Comparison of ENCODE assay signal across 9 cellular contexts in the genomic region with DNA sequence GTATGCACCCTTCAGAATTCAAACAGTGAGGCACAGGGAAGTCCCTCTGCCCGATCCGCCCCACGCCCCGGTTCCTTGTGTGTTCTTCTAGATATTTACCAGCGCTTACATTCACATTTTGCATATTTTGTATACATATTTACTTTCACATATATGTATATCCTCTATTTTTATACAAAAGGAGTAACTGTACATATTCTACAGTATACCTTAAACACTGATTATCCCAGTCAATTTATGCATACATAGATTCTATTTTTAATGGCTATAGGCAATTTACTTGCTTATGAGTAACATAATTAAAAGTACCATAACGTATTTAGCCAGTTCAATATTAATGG. TPM values are rescaled to one million over a fixed set of nuclear protein-coding genes. Genes with fewer than 3 reads are reported as not detected.
DNase-seq lines count a peak whose midpoint lies in the region; ATAC-seq and TF ChIP-seq lines count a peak whose summit lies in the region.
"Had no signal": no experiment of that assay in that cellular context is flagged by ENCODE, and none has a peak within 500 bp of the region (broad histone marks: within the 10 kb centered on the region; RNA-seq: fewer than 3 reads in every experiment).

No MANE protein-coding gene starts in this region.

- no peak overlapping the region for H3K9ac ChIP-seq in mammary epithelial cell (ENCODE audit: insufficient read depth, low read length)

- peaks cover 0 to 4% (median 4%) of the 10 kb centered on the region in 5 donors for H3K27me3 Mint-ChIP-seq in naive thymus-derived CD4-positive, alpha-beta T cell

- in situ Hi-C loops in mammary epithelial cell (cut with MboI; ENCODE audit: low sequenced_read_pairs in 2 of 2), result no loop called here

- H3K4me1 ChIP-seq in mammary epithelial cell (ENCODE audit: insufficient read depth, low read length), result peaks cover 29% of the 10 kb centered on the region
- H3K4me1 ChIP-seq in naive thymus-derived CD4-positive, alpha-beta T cell (ENCODE audit: control insufficient read depth in 2 of 2, insufficient read depth in 2 of 2, low read length in 2 of 2), result peaks cover 0 to 16% of the 10 kb centered on the region in 2 donors

- no peaks in the 10 kb centered on the region for H3K36me3 ChIP-seq in mammary epithelial cell (ENCODE audit: insufficient read depth, low read length)
- peaks cover 0 to 21% (median 7%) of the 10 kb centered on the region in 3 experiments for H3K36me3 ChIP-seq in naive thymus-derived CD4-positive, alpha-beta T cell (ENCODE audit: control insufficient read depth in 2 of 3, insufficient read depth in 3 of 3, low read length in 3 of 3)

- peak overlapping the region; percentile 86 for H3K4me2 ChIP-seq in mammary epithelial cell (ENCODE audit: insufficient read depth, low read depth, low read length)

- H3K36me3 Mint-ChIP-seq in naive thymus-derived CD4-positive, alpha-beta T cell, result peaks cover 0 to 16% (median 12%) of the 10 kb centered on the region in 5 donors

- CTCF ChIA-PET in AG04449 (lab: Yijun Ruan, JAX), result interaction anchor here (0.9 to 1.6 kb wide), 6 partner anchors 8 to 47 kb away, joined by 3 to 12 read pairs (median 4); no protein-coding TSS in a partner anchor
- CTCF ChIA-PET in mammary epithelial cell (lab: Charles Lee; ENCODE audit: low non-redundant PET), result no interaction called here
- CTCF ChIA-PET in naive thymus-derived CD4-positive, alpha-beta T cell (lab: Charles Lee), result interaction anchor here (1.4 kb wide), 1 partner anchor 44 kb away, joined by 4 read pairs; no protein-coding TSS in a partner anchor

- no TSS peak for BruUV-seq in mammary epithelial cell (replicated peaks; lab: Mats Ljungman, UMichigan)

- H3K4me3 ChIP-seq in AG04449 (ENCODE audit: low read depth, low read length), result peak overlapping the region; percentile 98; the same call in 1 of the 2 replicates
- H3K4me3 ChIP-seq in Jurkat, Clone E6-1 (ENCODE audit: low read length), result peak overlapping the region; percentile 99
- peak overlapping the region in 2 of 3 experiments; percentile 79 to 98 for H3K4me3 ChIP-seq in mammary epithelial cell (replicated peaks in 1 of 3; ENCODE audit: insufficient read depth in 1 of 3, low read depth in 2 of 3, low read length in 3 of 3)
- peak overlapping the region; percentile 87 for H3K4me3 ChIP-seq in naive thymus-derived CD4-positive, alpha-beta T cell (ENCODE audit: low read length)

- no peaks in the 10 kb centered on the region for H3K27me3 ChIP-seq in mammary epithelial cell (ENCODE audit: insufficient read depth, low read length)
- no peaks in the 10 kb centered on the region for H3K27me3 ChIP-seq in naive thymus-derived CD4-positive, alpha-beta T cell (ENCODE audit: control insufficient read depth in 2 of 2, insufficient read depth in 2 of 2, low read length in 2 of 2)

- intact Hi-C loops in mammary epithelial cell (cut with micrococcal nuclease), result no loop called here
- intact Hi-C loops in naive thymus-derived CD4-positive, alpha-beta T cell (cut with micrococcal nuclease), result loop anchor here (1.0 to 10.0 kb wide), 3 partner anchors 43 to 545 kb away; a partner anchor contains a TSS

- H3K4me1 Mint-ChIP-seq in naive thymus-derived CD4-positive, alpha-beta T cell, result peaks cover 23 to 44% (median 35%) of the 10 kb centered on the region in 7 donors

- H4K20me1 ChIP-seq in mammary epithelial cell (ENCODE audit: insufficient read depth, low read length), result no peaks in the 10 kb centered on the region

- WGBS in mammary epithelial cell (ENCODE audit: low coverage, missing lambda C conversion rate), result 0% methylated on average over 6 of the region's 6 CpGs

- H3K9me3 Mint-ChIP-seq in naive thymus-derived CD4-positive, alpha-beta T cell, result peaks cover 0 to 2% (median 0%) of the 10 kb centered on the region in 11 donors

- TF ChIP-seq CTCF in AG04449 (IDR thresholded peaks at IDR 0.05; ENCODE audit: insufficient read depth, low read length, missing control alignments) (no peak), mammary epithelial cell (conservative IDR thresholded peaks at IDR 0.05 in 1 of 2, IDR thresholded peaks at IDR 0.05 in 1 of 2; ENCODE audit: extremely low read depth in 1 of 2, insufficient read depth in 1 of 2, low read depth in 1 of 2, low read length in 2 of 2) (no peak)

- no peak overlapping the region for H3K27ac ChIP-seq in mammary epithelial cell (ENCODE audit: insufficient read depth, low read depth, low read length)
- H3K27ac ChIP-seq in naive thymus-derived CD4-positive, alpha-beta T cell (ENCODE audit: low read depth, low read length), result peak overlapping the region; percentile 95

- H3K4me3 Mint-ChIP-seq in naive thymus-derived CD4-positive, alpha-beta T cell, result peak overlapping the region; percentile 95 to 100 (median 98)

- POLR2A ChIA-PET in AG04449 (lab: Yijun Ruan, JAX), result no interaction called here
- POLR2A ChIA-PET in naive thymus-derived CD4-positive, alpha-beta T cell (lab: Charles Lee), result interaction anchor here (1.0 to 1.2 kb wide), 2 partner anchors 43 kb away, joined by 4 to 6 read pairs; a partner anchor contains a TSS

- dilution Hi-C loops in mammary epithelial cell (cut with HindIII; ENCODE audit: low sequenced_read_pairs), result no loop called here

- ATAC-seq in naive thymus-derived CD4-positive, alpha-beta T cell, result no peak
- ATAC-seq in HG03045 (IDR thresholded peaks at IDR 0.05; ENCODE audit: unreplicated experiment) (no peak), HG02763 (IDR thresholded peaks at IDR 0.05; ENCODE audit: unreplicated experiment) (no peak)

- DNase-seq in AG04449 (ENCODE audit: low read depth, low spot score) (no peak), mammary epithelial cell (no peak), DMS 273 (lab: John Stamatoyannopoulos, UW; ENCODE audit: unreplicated experiment) (no peak), NCI-H748 treated with DMSO at 0.1 percent for 48 hours (lab: John Stamatoyannopoulos, UW) (no peak)
- DNase-seq in Jurkat, Clone E6-1 (ENCODE audit: low read depth, low spot score), result no peak
- DNase-seq in naive thymus-derived CD4-positive, alpha-beta T cell, result no peak

- peak overlapping the region; percentile 95 to 100 (median 98) for H3K27ac Mint-ChIP-seq in naive thymus-derived CD4-positive, alpha-beta T cell

- no peaks in the 10 kb centered on the region for H3K9me3 ChIP-seq in mammary epithelial cell (replicated peaks; ENCODE audit: insufficient read depth, low read length)
- no peaks in the 10 kb centered on the region for H3K9me3 ChIP-seq in naive thymus-derived CD4-positive, alpha-beta T cell (ENCODE audit: control insufficient read depth in 2 of 3, low read length in 3 of 3)

- H2AFZ ChIP-seq in mammary epithelial cell (ENCODE audit: low read depth, low read length), result no peak overlapping the region

- peaks cover 39% of the 10 kb centered on the region for H3K79me2 ChIP-seq in mammary epithelial cell (ENCODE audit: insufficient read depth, low read length)

RNA-seq across cellular contexts. Expression of a gene that starts 0.3 kb away (rescaled TPM):
- 22.6 TPM for polyA plus RNA-seq in Jurkat, Clone E6-1 (2012; ENCODE audit: insufficient read depth, insufficient read length)
- 10 to 100 TPM; 39.1 to 40.5 TPM for total RNA-seq in mammary epithelial cell
- 39.5 TPM for polyA plus RNA-seq in mammary epithelial cell
- 16.6 TPM for polyA minus RNA-seq in mammary epithelial cell
- total RNA-seq in naive thymus-derived CD4-positive, alpha-beta T cell, result 10 to 100 TPM; 32.0 to 54.1 (median 43.8) TPM
- 10 to 100 TPM; 61.6 to 70.9 TPM for polyA plus RNA-seq in naive thymus-derived CD4-positive, alpha-beta T cell

RNA-seq across cellular contexts. Expression of a gene that starts 3.8 kb away (rescaled TPM):
- polyA plus RNA-seq in Jurkat, Clone E6-1 (2012; ENCODE audit: insufficient read depth, insufficient read length), result not detected
- not detected for total RNA-seq in mammary epithelial cell
- 0.02 TPM for polyA plus RNA-seq in mammary epithelial cell
- polyA minus RNA-seq in mammary epithelial cell, result not detected
- total RNA-seq in naive thymus-derived CD4-positive, alpha-beta T cell, result not detected
- not detected for polyA plus RNA-seq in naive thymus-derived CD4-positive, alpha-beta T cell
- total RNA-seq: lung microvascular endothelial cell had no signal

RNA-seq across cellular contexts. Expression of a gene that starts 43.1 kb away (rescaled TPM):
- polyA plus RNA-seq in Jurkat, Clone E6-1 (2012; ENCODE audit: insufficient read depth, insufficient read length), result 125 TPM
- 10 to 100 TPM; 18.2 to 23.8 TPM for total RNA-seq in mammary epithelial cell
- 36.0 TPM for polyA plus RNA-seq in mammary epithelial cell
- polyA minus RNA-seq in mammary epithelial cell, result not detected
- total RNA-seq in naive thymus-derived CD4-positive, alpha-beta T cell, result 10 to 100 TPM; 16.5 to 34.6 (median 27.5) TPM
- 10 to 100 TPM; 62.0 to 87.9 TPM for polyA plus RNA-seq in naive thymus-derived CD4-positive, alpha-beta T cell

RNA-seq across cellular contexts. Expression of a gene that starts 48.5 kb away (rescaled TPM):
- 79.0 TPM for polyA plus RNA-seq in Jurkat, Clone E6-1 (2012; ENCODE audit: insufficient read depth, insufficient read length)
- 10 to 100 TPM; 52.2 to 77.8 TPM for total RNA-seq in mammary epithelial cell
- 78.6 TPM for polyA plus RNA-seq in mammary epithelial cell
- 73.9 TPM for polyA minus RNA-seq in mammary epithelial cell
- 10 to 100 TPM; 22.2 to 44.5 (median 32.9) TPM for total RNA-seq in naive thymus-derived CD4-positive, alpha-beta T cell
- polyA plus RNA-seq in naive thymus-derived CD4-positive, alpha-beta T cell, result 10 to 100 TPM; 38.1 to 38.8 TPM
